11 cellular contexts compared by ENCODE assay signal in the genomic region with DNA sequence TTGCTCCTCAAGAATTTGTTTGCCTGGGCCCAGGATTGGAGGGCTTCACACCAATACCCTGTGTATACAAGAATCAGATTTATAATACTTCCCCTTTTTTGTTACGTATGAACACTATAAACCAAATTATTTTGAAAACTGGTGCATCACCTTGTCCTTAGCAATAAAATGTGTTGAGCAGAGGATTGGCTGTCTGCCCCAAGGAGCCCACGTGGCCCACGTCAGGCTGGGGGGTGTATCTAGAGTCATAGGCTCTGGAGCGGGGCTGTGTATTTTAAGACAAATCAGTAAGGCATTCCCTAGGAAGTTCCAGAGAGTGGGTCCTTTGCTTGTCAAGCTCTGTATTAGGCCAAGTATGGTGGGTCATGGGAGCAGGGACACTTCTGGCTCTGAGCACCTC.
DNase-seq lines count a peak whose midpoint lies in the region; ATAC-seq lines count a peak whose summit lies in the region.
"Had no signal": no experiment of that assay in that cellular context is flagged by ENCODE, and none has a peak within 500 bp of the region (broad histone marks: within the 10 kb centered on the region; RNA-seq: fewer than 3 reads in every experiment).

No MANE protein-coding gene starts in this region.

- H3K36me3 Mint-ChIP-seq in stimulated activated naive CD8-positive, alpha-beta T cell treated with anti-CD3 and anti-CD28 coated beads, Interleukin-15, Interleukin-2, amounts not matched to agents 100 ng/mL and 50 ng/mL, for 24 hours (ENCODE audit: low read depth) = peaks cover 41% of the 10 kb centered on the region
- H3K36me3 Mint-ChIP-seq in dendritic cell treated with granulocyte-macrophage colony-stimulating factor and Interleukin-4, amounts not matched to agents 40 ng/mL and 50 ng/mL, for 4 days (ENCODE audit: low read depth) = peaks cover 63% of the 10 kb centered on the region

- peak overlapping the region; percentile 72 for H3K27ac ChIP-seq in SK-N-MC

- DNase-seq in stimulated activated naive CD8-positive, alpha-beta T cell treated with anti-CD3 and anti-CD28 coated beads, Interleukin-15, Interleukin-2, amounts not matched to agents 100 U/mL and 50 U/mL, for 24 hours = no peak
- DNase-seq in SK-N-MC (ENCODE audit: low read depth, low spot score) = no peak
- DNase-seq in retina = no peak
- no peak for DNase-seq in SKM-1 (lab: John Stamatoyannopoulos, UW; ENCODE audit: unreplicated experiment)
- DNase-seq in inferior parietal cortex (ENCODE audit: extremely low spot score) = no peak
- DNase-seq: activated gamma-delta T cell treated with Interleukin-2 at 50 U/mL for 16 hours, kidney had no signal

- H3K27ac Mint-ChIP-seq in stimulated activated naive CD8-positive, alpha-beta T cell treated with anti-CD3 and anti-CD28 coated beads, Interleukin-15, Interleukin-2, amounts not matched to agents 100 ng/mL and 50 ng/mL, for 24 hours = no peak overlapping the region
- H3K27ac Mint-ChIP-seq in dendritic cell treated with granulocyte-macrophage colony-stimulating factor and Interleukin-4, amounts not matched to agents 40 ng/mL and 50 ng/mL, for 4 days = peak overlapping the region; percentile 14

- intact Hi-C loops in dendritic cell treated with granulocyte-macrophage colony-stimulating factor and Interleukin-4, amounts not matched to agents 40 ng/mL and 50 ng/mL, for 4 days (cut with micrococcal nuclease) = no loop called here

- H3K4me3 ChIP-seq in SK-N-MC = 0 out of 2 replicates have a peak overlapping the region, but pooled peaks have one; percentile 95

- peaks cover 32% of the 10 kb centered on the region for H3K4me1 Mint-ChIP-seq in stimulated activated naive CD8-positive, alpha-beta T cell treated with anti-CD3 and anti-CD28 coated beads, Interleukin-15, Interleukin-2, amounts not matched to agents 100 ng/mL and 50 ng/mL, for 24 hours (ENCODE audit: low read depth)
- peaks cover 47% of the 10 kb centered on the region for H3K4me1 Mint-ChIP-seq in dendritic cell treated with granulocyte-macrophage colony-stimulating factor and Interleukin-4, amounts not matched to agents 40 ng/mL and 50 ng/mL, for 4 days (ENCODE audit: low read depth)

- H3K4me3 Mint-ChIP-seq in stimulated activated naive CD8-positive, alpha-beta T cell treated with anti-CD3 and anti-CD28 coated beads, Interleukin-15, Interleukin-2, amounts not matched to agents 100 ng/mL and 50 ng/mL, for 24 hours = peak overlapping the region; percentile 87
- no peak overlapping the region for H3K4me3 Mint-ChIP-seq in dendritic cell treated with granulocyte-macrophage colony-stimulating factor and Interleukin-4, amounts not matched to agents 40 ng/mL and 50 ng/mL, for 4 days

- H3K9me3 Mint-ChIP-seq in stimulated activated naive CD8-positive, alpha-beta T cell treated with anti-CD3 and anti-CD28 coated beads, Interleukin-15, Interleukin-2, amounts not matched to agents 100 ng/mL and 50 ng/mL, for 24 hours = no peaks in the 10 kb centered on the region
- H3K9me3 Mint-ChIP-seq in dendritic cell treated with granulocyte-macrophage colony-stimulating factor and Interleukin-4, amounts not matched to agents 40 ng/mL and 50 ng/mL, for 4 days = no peaks in the 10 kb centered on the region

- peaks cover 56% of the 10 kb centered on the region for H3K36me3 ChIP-seq in SK-N-MC (ENCODE audit: insufficient read depth, low read length)

- H3K9me3 ChIP-seq in SK-N-MC (ENCODE audit: low read depth, low read length) = no peaks in the 10 kb centered on the region

- no peak for ATAC-seq in stimulated activated naive CD8-positive, alpha-beta T cell treated with anti-CD3 and anti-CD28 coated beads, Interleukin-15, Interleukin-2, amounts not matched to agents 100 U/mL and 50 U/mL, for 24 hours
- ATAC-seq in GM21526 (IDR thresholded peaks at IDR 0.05; ENCODE audit: low FRiP score, unreplicated experiment) = no peak
- ATAC-seq: activated CD4-positive, CD25-positive, alpha-beta regulatory T cell treated with anti-CD3 and anti-CD28 coated beads, Interleukin-2, amount 50 U/mL, for 24 hours had no signal

- H3K27me3 Mint-ChIP-seq in stimulated activated naive CD8-positive, alpha-beta T cell treated with anti-CD3 and anti-CD28 coated beads, Interleukin-15, Interleukin-2, amounts not matched to agents 100 ng/mL and 50 ng/mL, for 24 hours = no peaks in the 10 kb centered on the region
- H3K27me3 Mint-ChIP-seq in dendritic cell treated with granulocyte-macrophage colony-stimulating factor and Interleukin-4, amounts not matched to agents 40 ng/mL and 50 ng/mL, for 4 days = no peaks in the 10 kb centered on the region

- H3K9ac ChIP-seq in SK-N-MC (ENCODE audit: insufficient read length) = no peak overlapping the region
